Comparison of ENCODE assay signal across 2 cellular contexts in the genomic region with DNA sequence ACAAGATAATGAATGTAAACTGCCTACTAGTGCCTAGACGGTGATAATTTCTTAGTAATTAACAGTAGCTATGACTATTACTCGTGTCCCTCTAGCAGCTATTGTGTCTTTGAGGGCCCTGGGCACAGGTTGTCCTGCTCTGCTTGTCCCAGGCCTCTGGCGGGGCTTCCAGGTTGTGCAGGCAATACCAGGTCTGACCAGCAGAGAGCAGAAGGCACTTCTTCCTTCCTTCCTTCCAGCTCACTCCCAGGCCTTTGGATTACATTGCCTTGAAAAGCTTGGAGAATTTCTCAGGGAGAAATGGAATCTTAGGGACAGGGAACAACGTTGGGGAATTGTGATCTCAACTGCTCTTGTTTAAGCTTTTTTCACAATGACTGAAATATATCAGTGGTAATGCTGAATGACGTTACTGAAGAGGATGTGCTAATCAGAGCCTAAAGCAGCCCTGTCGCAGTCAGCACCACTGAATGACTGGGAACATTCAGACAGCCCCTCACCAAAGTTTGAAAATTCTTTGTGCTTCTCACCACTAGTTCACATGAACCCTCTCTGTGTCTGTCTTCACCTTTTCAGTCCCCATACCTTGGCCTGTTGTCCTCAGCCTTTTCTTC.
TF ChIP-seq lines count a peak whose summit lies in the region.

No MANE protein-coding gene starts in this region.

TF ChIP-seq in Ishikawa, 13 proteins besides CTCF, POLR2A, EP300 and RAD21:
- TF ChIP-seq TCF12 (IDR thresholded peaks at IDR 0.05; ENCODE audit: low read depth) (no peak), ZBTB7A (IDR thresholded peaks at IDR 0.05; ENCODE audit: low read depth) (no peak), CREB1 (IDR thresholded peaks at IDR 0.05; ENCODE audit: low read depth) (no peak), TAF1 (IDR thresholded peaks at IDR 0.05; ENCODE audit: low read depth) (no peak), CEBPB (IDR thresholded peaks at IDR 0.05) (no peak), NFIC (IDR thresholded peaks at IDR 0.05) (no peak), YY1 (IDR thresholded peaks at IDR 0.05; ENCODE audit: low read depth) (no peak), EGR1 (IDR thresholded peaks at IDR 0.05) (no peak), TEAD4 (IDR thresholded peaks at IDR 0.05) (no peak)
- TF ChIP-seq, protein P1, sequence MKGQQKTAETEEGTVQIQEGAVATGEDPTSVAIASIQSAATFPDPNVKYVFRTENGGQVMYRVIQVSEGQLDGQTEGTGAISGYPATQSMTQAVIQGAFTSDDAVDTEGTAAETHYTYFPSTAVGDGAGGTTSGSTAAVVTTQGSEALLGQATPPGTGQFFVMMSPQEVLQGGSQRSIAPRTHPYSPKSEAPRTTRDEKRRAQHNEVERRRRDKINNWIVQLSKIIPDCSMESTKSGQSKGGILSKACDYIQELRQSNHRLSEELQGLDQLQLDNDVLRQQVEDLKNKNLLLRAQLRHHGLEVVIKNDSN (IDR thresholded peaks at IDR 0.05), result no peak

TF ChIP-seq in GM12878, 131 proteins besides CTCF, POLR2A, EP300 and RAD21:
- 0 out of 2 replicates have a peak, but pooled peaks have one; percentile 13 for TF ChIP-seq YY1 (IDR thresholded peaks at IDR 0.05; ENCODE audit: low read depth, low read length)
- no peak for TF ChIP-seq ZBED1 (IDR thresholded peaks at IDR 0.05; ENCODE audit: borderline replicate concordance)
- TF ChIP-seq SRF (IDR thresholded peaks at IDR 0.05; ENCODE audit: low read depth in 2 of 2, low read length in 2 of 2), result no peak
- TF ChIP-seq, protein P2, sequence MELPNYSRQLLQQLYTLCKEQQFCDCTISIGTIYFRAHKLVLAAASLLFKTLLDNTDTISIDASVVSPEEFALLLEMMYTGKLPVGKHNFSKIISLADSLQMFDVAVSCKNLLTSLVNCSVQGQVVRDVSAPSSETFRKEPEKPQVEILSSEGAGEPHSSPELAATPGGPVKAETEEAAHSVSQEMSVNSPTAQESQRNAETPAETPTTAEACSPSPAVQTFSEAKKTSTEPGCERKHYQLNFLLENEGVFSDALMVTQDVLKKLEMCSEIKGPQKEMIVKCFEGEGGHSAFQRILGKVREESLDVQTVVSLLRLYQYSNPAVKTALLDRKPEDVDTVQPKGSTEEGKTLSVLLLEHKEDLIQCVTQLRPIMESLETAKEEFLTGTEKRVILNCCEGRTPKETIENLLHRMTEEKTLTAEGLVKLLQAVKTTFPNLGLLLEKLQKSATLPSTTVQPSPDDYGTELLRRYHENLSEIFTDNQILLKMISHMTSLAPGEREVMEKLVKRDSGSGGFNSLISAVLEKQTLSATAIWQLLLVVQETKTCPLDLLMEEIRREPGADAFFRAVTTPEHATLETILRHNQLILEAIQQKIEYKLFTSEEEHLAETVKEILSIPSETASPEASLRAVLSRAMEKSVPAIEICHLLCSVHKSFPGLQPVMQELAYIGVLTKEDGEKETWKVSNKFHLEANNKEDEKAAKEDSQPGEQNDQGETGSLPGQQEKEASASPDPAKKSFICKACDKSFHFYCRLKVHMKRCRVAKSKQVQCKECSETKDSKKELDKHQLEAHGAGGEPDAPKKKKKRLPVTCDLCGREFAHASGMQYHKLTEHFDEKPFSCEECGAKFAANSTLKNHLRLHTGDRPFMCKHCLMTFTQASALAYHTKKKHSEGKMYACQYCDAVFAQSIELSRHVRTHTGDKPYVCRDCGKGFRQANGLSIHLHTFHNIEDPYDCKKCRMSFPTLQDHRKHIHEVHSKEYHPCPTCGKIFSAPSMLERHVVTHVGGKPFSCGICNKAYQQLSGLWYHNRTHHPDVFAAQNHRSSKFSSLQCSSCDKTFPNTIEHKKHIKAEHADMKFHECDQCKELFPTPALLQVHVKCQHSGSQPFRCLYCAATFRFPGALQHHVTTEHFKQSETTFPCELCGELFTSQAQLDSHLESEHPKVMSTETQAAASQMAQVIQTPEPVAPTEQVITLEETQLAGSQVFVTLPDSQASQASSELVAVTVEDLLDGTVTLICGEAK (IDR thresholded peaks at IDR 0.05; ENCODE audit: borderline replicate concordance), result no peak
- 0 out of 2 replicates have a peak, but pooled peaks have one; percentile 26 for TF ChIP-seq EED (IDR thresholded peaks at IDR 0.05; ENCODE audit: low read depth)
- TF ChIP-seq SMC3 (IDR thresholded peaks at IDR 0.05; ENCODE audit: borderline replicate concordance, low read length), result peak; percentile 71
- no peak for TF ChIP-seq SMAD1 (IDR thresholded peaks at IDR 0.05; ENCODE audit: low read depth, partially characterized antibody)
- TF ChIP-seq EGR1 (IDR thresholded peaks at IDR 0.05; ENCODE audit: borderline replicate concordance in 1 of 2, low read depth in 2 of 2, low read length in 2 of 2), result no peak
- TF ChIP-seq, protein P3, sequence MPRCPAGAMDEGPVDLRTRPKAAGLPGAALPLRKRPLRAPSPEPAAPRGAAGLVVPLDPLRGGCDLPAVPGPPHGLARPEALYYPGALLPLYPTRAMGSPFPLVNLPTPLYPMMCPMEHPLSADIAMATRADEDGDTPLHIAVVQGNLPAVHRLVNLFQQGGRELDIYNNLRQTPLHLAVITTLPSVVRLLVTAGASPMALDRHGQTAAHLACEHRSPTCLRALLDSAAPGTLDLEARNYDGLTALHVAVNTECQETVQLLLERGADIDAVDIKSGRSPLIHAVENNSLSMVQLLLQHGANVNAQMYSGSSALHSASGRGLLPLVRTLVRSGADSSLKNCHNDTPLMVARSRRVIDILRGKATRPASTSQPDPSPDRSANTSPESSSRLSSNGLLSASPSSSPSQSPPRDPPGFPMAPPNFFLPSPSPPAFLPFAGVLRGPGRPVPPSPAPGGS (IDR thresholded peaks at IDR 0.05; ENCODE audit: borderline replicate concordance, insufficient read depth, low read depth, low read length, poor library complexity, severe bottlenecking), result no peak
- no peak for TF ChIP-seq FOXM1 (IDR thresholded peaks at IDR 0.05; ENCODE audit: low read depth, low read length)
- no peak for TF ChIP-seq ZNF207 (IDR thresholded peaks at IDR 0.05; ENCODE audit: borderline replicate concordance)
- TF ChIP-seq YBX1 (IDR thresholded peaks at IDR 0.05), result no peak
- TF ChIP-seq RUNX3 (IDR thresholded peaks at IDR 0.05; ENCODE audit: low read length), result no peak
